In the genomic region with DNA sequence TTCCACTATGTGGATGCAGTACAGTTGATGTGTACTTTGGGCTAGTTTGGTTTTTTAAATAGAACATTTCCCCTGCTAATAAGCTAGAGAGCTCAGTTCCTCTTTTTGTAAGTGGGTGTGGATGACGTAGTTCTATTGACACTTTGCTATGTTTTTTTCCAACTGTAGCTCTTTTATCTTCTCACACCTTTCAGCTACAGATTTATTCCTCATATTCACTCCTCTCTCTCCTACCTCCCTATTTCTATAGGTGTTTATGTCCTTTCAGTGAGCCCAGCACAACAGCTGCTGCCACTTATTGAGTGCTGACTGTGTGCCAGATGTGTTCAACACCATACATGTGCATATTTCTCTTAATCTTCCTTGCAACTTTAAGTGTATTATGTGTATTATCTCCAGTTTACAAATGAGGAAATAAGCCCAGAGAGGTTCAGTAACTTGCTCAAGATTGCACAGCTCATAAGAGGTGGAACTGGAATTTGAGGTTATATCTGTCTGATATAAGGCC, we compare ENCODE assay signal across 9 cellular contexts.
DNase-seq lines count a peak whose midpoint lies in the region; ATAC-seq and TF ChIP-seq lines count a peak whose summit lies in the region.
"Had no signal": no experiment of that assay in that cellular context is flagged by ENCODE, and none has a peak within 500 bp of the region (broad histone marks: within the 10 kb centered on the region; RNA-seq: fewer than 3 reads in every experiment).

No MANE protein-coding gene starts in this region.

- no peak overlapping the region for H3K4ac ChIP-seq in trophoblast cell (ENCODE audit: low read depth, low read length)

- H3K4me1 ChIP-seq in trophoblast cell (ENCODE audit: control insufficient read depth in 1 of 2, insufficient read depth in 2 of 2, low read length in 2 of 2): peaks cover 3 to 6% of the 10 kb centered on the region in 2 experiments
- H3K4me1 ChIP-seq in breast epithelium: no peaks in the 10 kb centered on the region
- H3K4me1 ChIP-seq: SJSA1 had no signal

- H3K4me1 Mint-ChIP-seq in stimulated activated naive B cell treated with anti-CD40 and anti-IgM and Interleukin-4, amounts not matched to agents 10 μg/mL and 1 μg/mL and 100 μg/mL, for 72 hours: peaks cover 25 to 35% of the 10 kb centered on the region in 2 donors

- H3K9me3 Mint-ChIP-seq in stimulated activated naive B cell treated with anti-CD40 and anti-IgM and Interleukin-4, amounts not matched to agents 10 μg/mL and 1 μg/mL and 100 μg/mL, for 72 hours: peaks cover 5 to 6% of the 10 kb centered on the region in 2 donors

- H4K12ac ChIP-seq in trophoblast cell (ENCODE audit: low read depth, low read length): no peak overlapping the region

- no peak overlapping the region for H2AK5ac ChIP-seq in trophoblast cell (ENCODE audit: low read length)

- H3K4me2 ChIP-seq in trophoblast cell (ENCODE audit: low read length): no peak overlapping the region

- H3K23ac ChIP-seq in trophoblast cell (ENCODE audit: low read length): no peak overlapping the region

- H3K4me3 ChIP-seq in trophoblast cell (ENCODE audit: low read depth, low read length) (no peak overlapping the region), breast epithelium (no peak overlapping the region)
- H3K4me3 ChIP-seq: SJSA1 had no signal

- no CpG with 5 or more reads among the region's 1 CpG for WGBS in trophoblast cell (ENCODE audit: extremely low coverage, insufficient coverage, insufficient read length)

- no peak overlapping the region for H2BK12ac ChIP-seq in trophoblast cell (ENCODE audit: low read length)

- ATAC-seq in HG02884 (IDR thresholded peaks at IDR 0.05; ENCODE audit: unreplicated experiment): peak; percentile 98
- peak; percentile 98 to 99 for ATAC-seq in stimulated activated naive B cell treated with anti-CD40 and anti-IgM and Interleukin-4, amounts not matched to agents 10 μg/mL and 1 μg/mL and 100 μg/mL, for 72 hours (replicated peaks)
- ATAC-seq: HCT116 had no signal

- intact Hi-C loops in breast epithelium (cut with DNase I; ENCODE audit: low total_unique reads): no loop called here

- H3K9me3 ChIP-seq in trophoblast cell (ENCODE audit: insufficient read depth, low read depth, low read length) (no peaks in the 10 kb centered on the region), breast epithelium (peaks cover 5 to 11% of the 10 kb centered on the region in 2 donors)
- H3K9me3 ChIP-seq: SJSA1 had no signal

- H2BK5ac ChIP-seq in trophoblast cell (ENCODE audit: low read depth, low read length, poor library complexity): no peak overlapping the region

- H3K79me2 ChIP-seq in trophoblast cell (ENCODE audit: control insufficient read depth, insufficient read depth, low read length, poor library complexity): no peaks in the 10 kb centered on the region

- H3K14ac ChIP-seq in trophoblast cell (ENCODE audit: low read length): no peak overlapping the region

- H4K91ac ChIP-seq in trophoblast cell (ENCODE audit: low read depth, low read length): no peak overlapping the region

- no peak overlapping the region for H3K4me3 Mint-ChIP-seq in stimulated activated naive B cell treated with anti-CD40 and anti-IgM and Interleukin-4, amounts not matched to agents 10 μg/mL and 1 μg/mL and 100 μg/mL, for 72 hours

- H2AFZ ChIP-seq in trophoblast cell (ENCODE audit: insufficient read depth, low read length, poor library complexity): no peak overlapping the region

- H3K9ac ChIP-seq in trophoblast cell (ENCODE audit: low read length): no peak overlapping the region

- no peak overlapping the region for H2BK120ac ChIP-seq in trophoblast cell (ENCODE audit: insufficient read depth, low read length, poor library complexity)

- H3K27me3 ChIP-seq in trophoblast cell (ENCODE audit: insufficient read depth, low read length) (peaks cover 7% of the 10 kb centered on the region), breast epithelium (no peaks in the 10 kb centered on the region)
- H3K27me3 ChIP-seq: SJSA1 had no signal

- H3K36me3 Mint-ChIP-seq in stimulated activated naive B cell treated with anti-CD40 and anti-IgM and Interleukin-4, amounts not matched to agents 10 μg/mL and 1 μg/mL and 100 μg/mL, for 72 hours: peaks cover 16 to 19% of the 10 kb centered on the region in 2 donors

- DNase-seq in GM19238 (ENCODE audit: insufficient read length, low spot score) (peak; percentile 35), NOMO-1 (lab: John Stamatoyannopoulos, UW; ENCODE audit: unreplicated experiment in 2 of 2) (peak; percentile 66 to 88), trophoblast cell (no peak), breast epithelium (ENCODE audit: low spot score in 2 of 2) (no peak), NCI-H1105 (lab: John Stamatoyannopoulos, UW) (no peak)
- no peak for DNase-seq in stimulated activated naive B cell treated with anti-CD40 and anti-IgM and Interleukin-4, amounts not matched to agents 10 μg/mL and 1 μg/mL and 100 μg/mL, for 72 hours

- H3K36me3 ChIP-seq in trophoblast cell (ENCODE audit: control insufficient read depth in 1 of 2, insufficient read depth in 2 of 2, low read length in 2 of 2) (no peaks in the 10 kb centered on the region), breast epithelium (no peaks in the 10 kb centered on the region)
- H3K36me3 ChIP-seq: SJSA1 had no signal

- TF ChIP-seq CTCF in breast epithelium (IDR thresholded peaks at IDR 0.05): no peak

- H3K27me3 Mint-ChIP-seq in stimulated activated naive B cell treated with anti-CD40 and anti-IgM and Interleukin-4, amounts not matched to agents 10 μg/mL and 1 μg/mL and 100 μg/mL, for 72 hours: no peaks in the 10 kb centered on the region

- no peak overlapping the region for H3K27ac ChIP-seq in trophoblast cell (ENCODE audit: low read depth, low read length)
- H3K27ac ChIP-seq in breast epithelium: no peak overlapping the region
- H3K27ac ChIP-seq: SJSA1 had no signal

- H3K79me1 ChIP-seq in trophoblast cell (ENCODE audit: low read length): no peaks in the 10 kb centered on the region

- no peak overlapping the region for H4K8ac ChIP-seq in trophoblast cell (ENCODE audit: low read depth, low read length)

- no peak overlapping the region for H3K18ac ChIP-seq in trophoblast cell (ENCODE audit: low read length)

- no peak overlapping the region for H3K27ac Mint-ChIP-seq in stimulated activated naive B cell treated with anti-CD40 and anti-IgM and Interleukin-4, amounts not matched to agents 10 μg/mL and 1 μg/mL and 100 μg/mL, for 72 hours

- TF ChIP-seq POLR2A in breast epithelium (IDR thresholded peaks at IDR 0.05): no peak

Comparison
In these comparisons a context has a peak if more than half of its experiments do, and no peak if none do; other contexts are left out.
1. DNase-seq: peak in GM19238 (single experiment) and NOMO-1 (2 of 2); none in stimulated activated naive B cell treated with anti-CD40 and anti-IgM and Interleukin-4, amounts not matched to agents 10 μg/mL and 1 μg/mL and 100 μg/mL, for 72 hours (single experiment), trophoblast cell (0 of 2), breast epithelium (0 of 2) and NCI-H1105 (single experiment).